In genomic region chr22:16845465-16845864, GRCh38 we compare ENCODE assay signal across 24 cellular contexts. TPM values are rescaled to one million over a fixed set of nuclear protein-coding genes. Genes with fewer than 3 reads are reported as not detected.
A peak's percentile ranks its signal among the peaks of the same experiment; 100 is the strongest.
DNase-seq lines count a peak whose midpoint lies in the region; ATAC-seq and TF ChIP-seq lines count a peak whose summit lies in the region.
"Had no signal": no experiment of that assay in that cellular context is flagged by ENCODE, and none has a peak within 500 bp of the region (broad histone marks: within the 10 kb centered on the region; RNA-seq: fewer than 3 reads in every experiment).

No MANE protein-coding gene starts in this region.

- peaks cover 9% of the 10 kb centered on the region for H3K36me3 Mint-ChIP-seq in endothelial cell (ENCODE audit: low read depth, unreplicated experiment)
- peaks cover 0 to 6% of the 10 kb centered on the region in 2 donors for H3K36me3 Mint-ChIP-seq in activated naive CD4-positive, alpha-beta T cell treated with anti-CD3 and anti-CD28 coated beads, Interleukin-2, amount 50 U/mL, for 72 hours
- H3K36me3 Mint-ChIP-seq: CD8-positive, alpha-beta memory T cell had no signal

- H3K27ac Mint-ChIP-seq in stimulated activated naive CD8-positive, alpha-beta T cell treated with anti-CD3 and anti-CD28 coated beads, Interleukin-15, amount 100 ng/mL, for 72 hours, result peak overlapping the region in 1 of 2 donors; percentile 81
- peak overlapping the region; percentile 70 for H3K27ac Mint-ChIP-seq in endothelial cell (ENCODE audit: unreplicated experiment)
- H3K27ac Mint-ChIP-seq in activated naive CD4-positive, alpha-beta T cell treated with anti-CD3 and anti-CD28 coated beads, Interleukin-2, amount 50 U/mL, for 72 hours, result no peak overlapping the region
- H3K27ac Mint-ChIP-seq: CD14-positive monocyte; CD4-positive, alpha-beta T cell; CD8-positive, alpha-beta memory T cell; GM23338 had no signal

- ATAC-seq in stimulated activated naive CD8-positive, alpha-beta T cell treated with anti-CD3 and anti-CD28 coated beads, Interleukin-15, Interleukin-2, amounts not matched to agents 100 U/mL and 50 U/mL, for 24 hours, result peak; percentile 9
- ATAC-seq in stimulated activated naive CD8-positive, alpha-beta T cell treated with anti-CD3 and anti-CD28 coated beads, Interleukin-15, amount 100 ng/mL, for 72 hours, result no peak
- ATAC-seq in upper lobe of right lung (peak; percentile 13), HG03469 (IDR thresholded peaks at IDR 0.05; ENCODE audit: unreplicated experiment) (no peak)
- ATAC-seq in activated naive CD4-positive, alpha-beta T cell treated with anti-CD3 and anti-CD28 coated beads, Interleukin-2, amount 50 U/mL, for 72 hours, result no peak
- ATAC-seq: A549, GM12878, GM23338, HCT116 had no signal

- H3K27me3 Mint-ChIP-seq in stimulated activated naive CD8-positive, alpha-beta T cell treated with anti-CD3 and anti-CD28 coated beads, Interleukin-15, amount 100 ng/mL, for 72 hours, result peaks cover 6% of the 10 kb centered on the region
- H3K27me3 Mint-ChIP-seq in endothelial cell (ENCODE audit: unreplicated experiment), result peaks cover 8% of the 10 kb centered on the region
- H3K27me3 Mint-ChIP-seq: CD4-positive, alpha-beta T cell had no signal

- DNase-seq in stimulated activated naive CD8-positive, alpha-beta T cell treated with anti-CD3 and anti-CD28 coated beads, Interleukin-15, Interleukin-2, amounts not matched to agents 100 U/mL and 50 U/mL, for 24 hours, result no peak
- DNase-seq in stimulated activated naive CD8-positive, alpha-beta T cell treated with anti-CD3 and anti-CD28 coated beads, Interleukin-15, amount 100 ng/mL, for 72 hours, result no peak
- DNase-seq in endothelial cell (ENCODE audit: low spot score), result no peak
- DNase-seq in upper lobe of right lung, result no peak
- no peak for DNase-seq in activated naive CD4-positive, alpha-beta T cell treated with anti-CD3 and anti-CD28 coated beads, Interleukin-2, amount 50 U/mL, for 72 hours (ENCODE audit: low spot score in 2 of 2)
- no peak for DNase-seq in SW480 (ENCODE audit: low spot score)
- DNase-seq: 8988T; ACHN; AML-193; BE2C; CD4-positive, alpha-beta T cell; CD8-positive, alpha-beta memory T cell; DMS 273 treated with DMSO at 0.1 percent for 48 hours; DMS79; EL; GDM1; H9 had no signal

- H3K27me3 ChIP-seq in upper lobe of right lung, result no peaks in the 10 kb centered on the region
- H3K27me3 ChIP-seq: BE2C; BLaER1 treated with 17β-estradiol and CSF1 and Interleukin-3, amounts not matched to agents 10 nM and 100 nM had no signal

- H3K4me3 Mint-ChIP-seq in stimulated activated naive CD8-positive, alpha-beta T cell treated with anti-CD3 and anti-CD28 coated beads, Interleukin-15, amount 100 ng/mL, for 72 hours, result no peak overlapping the region
- H3K4me3 Mint-ChIP-seq in endothelial cell (ENCODE audit: unreplicated experiment), result no peak overlapping the region
- H3K4me3 Mint-ChIP-seq: CD14-positive monocyte; CD4-positive, alpha-beta T cell; CD8-positive, alpha-beta memory T cell; GM23338; H9 had no signal

- no peak overlapping the region for H3K4me3 ChIP-seq in upper lobe of right lung
- H3K4me3 ChIP-seq: A549; BLaER1 treated with 17β-estradiol and CSF1 and Interleukin-3, amounts not matched to agents 10 nM and 100 nM; GM12878; GM23338 had no signal

- no peaks in the 10 kb centered on the region for H3K4me1 ChIP-seq in upper lobe of right lung
- H3K4me1 ChIP-seq: A549, BE2C had no signal

- H3K9me3 ChIP-seq in upper lobe of right lung, result no peaks in the 10 kb centered on the region
- H3K9me3 ChIP-seq: A549 had no signal

- H3K9me3 Mint-ChIP-seq in stimulated activated naive CD8-positive, alpha-beta T cell treated with anti-CD3 and anti-CD28 coated beads, Interleukin-15, amount 100 ng/mL, for 72 hours, result peaks cover 5 to 8% of the 10 kb centered on the region in 2 donors
- peaks cover 22% of the 10 kb centered on the region for H3K9me3 Mint-ChIP-seq in endothelial cell (ENCODE audit: unreplicated experiment)
- H3K9me3 Mint-ChIP-seq in activated naive CD4-positive, alpha-beta T cell treated with anti-CD3 and anti-CD28 coated beads, Interleukin-2, amount 50 U/mL, for 72 hours, result peaks cover 0 to 5% of the 10 kb centered on the region in 2 donors

- peaks cover 6% of the 10 kb centered on the region for H3K4me1 Mint-ChIP-seq in stimulated activated naive CD8-positive, alpha-beta T cell treated with anti-CD3 and anti-CD28 coated beads, Interleukin-15, amount 100 ng/mL, for 72 hours
- H3K4me1 Mint-ChIP-seq in endothelial cell (ENCODE audit: unreplicated experiment), result no peaks in the 10 kb centered on the region
- H3K4me1 Mint-ChIP-seq: CD8-positive, alpha-beta memory T cell; GM23338; H9 had no signal

- H3K27ac ChIP-seq in upper lobe of right lung, result no peak overlapping the region
- H3K27ac ChIP-seq: A549; BLaER1 treated with 17β-estradiol and CSF1 and Interleukin-3, amounts not matched to agents 10 nM and 100 nM had no signal

- TF ChIP-seq CTCF in endothelial cell (IDR thresholded peaks at IDR 0.05; ENCODE audit: unreplicated experiment), result no peak
- no peak for TF ChIP-seq CTCF in upper lobe of right lung (IDR thresholded peaks at IDR 0.05)

- intact Hi-C loops in upper lobe of right lung (cut with DNase I), result no loop called here

- H3K36me3 ChIP-seq in upper lobe of right lung, result no peaks in the 10 kb centered on the region
- H3K36me3 ChIP-seq: BE2C; BLaER1 treated with 17β-estradiol and CSF1 and Interleukin-3, amounts not matched to agents 10 nM and 100 nM had no signal

RNA-seq across cellular contexts. Expression of gene XKR3, which starts 20.3 kb away (rescaled TPM):
- total RNA-seq in endothelial cell (ENCODE audit: unreplicated experiment), result not detected
- total RNA-seq in upper lobe of right lung, result not detected
- total RNA-seq in activated naive CD4-positive, alpha-beta T cell treated with anti-CD3 and anti-CD28 coated beads, Interleukin-2, amount 50 U/mL, for 72 hours, result under 1 TPM in 1 of 2 donors, not detected in 1; 0.14 TPM
- total RNA-seq: CD4-positive, alpha-beta T cell; CD8-positive, alpha-beta memory T cell; GM12878; GM23338; H9 had no signal

Comparison
In these comparisons a context has a peak if more than half of its experiments do, and no peak if none do; other contexts are left out.
1. ATAC-seq: peak in stimulated activated naive CD8-positive, alpha-beta T cell treated with anti-CD3 and anti-CD28 coated beads, Interleukin-15, Interleukin-2, amounts not matched to agents 100 U/mL and 50 U/mL, for 24 hours (single experiment) and upper lobe of right lung (single experiment); none in stimulated activated naive CD8-positive, alpha-beta T cell treated with anti-CD3 and anti-CD28 coated beads, Interleukin-15, amount 100 ng/mL, for 72 hours (single experiment), activated naive CD4-positive, alpha-beta T cell treated with anti-CD3 and anti-CD28 coated beads, Interleukin-2, amount 50 U/mL, for 72 hours (0 of 2) and HG03469 (single experiment).